27 cellular contexts compared by ENCODE assay signal in genomic region chr2:23509071-23509470, GRCh38.
"Had no signal": no experiment of that assay in that cellular context is flagged by ENCODE, and none has a peak within 500 bp of the region (broad histone marks: within the 10 kb centered on the region; RNA-seq: fewer than 3 reads in every experiment).

No MANE protein-coding gene starts in this region.

- H3K36me3 Mint-ChIP-seq: memory B cell, mesothelial cell of epicardium, naive B cell had no signal

- H3K36me3 ChIP-seq: colonic mucosa, esophagus squamous epithelium, gastroesophageal sphincter, heart left ventricle, left lung had no signal

- H3K27ac ChIP-seq: colonic mucosa, epithelial cell of prostate, esophagus squamous epithelium, gastroesophageal sphincter, hepatocyte, left lung had no signal

- H3K27me3 Mint-ChIP-seq: memory B cell had no signal

- H3K27me3 ChIP-seq: colonic mucosa, esophagus squamous epithelium, gastroesophageal sphincter, hepatocyte had no signal

- H3K9me3 ChIP-seq: colonic mucosa, esophagus squamous epithelium, gastroesophageal sphincter, heart left ventricle, left lung, mucosa of descending colon had no signal

- H3K27ac Mint-ChIP-seq: dendritic cell treated with granulocyte-macrophage colony-stimulating factor and Interleukin-4, amounts not matched to agents 40 ng/mL and 50 ng/mL, for 4 days; effector memory CD8-positive, alpha-beta T cell; endodermal cell; memory B cell; mesothelial cell of epicardium had no signal

- H3K79me2 ChIP-seq: hepatocyte had no signal

- H2AFZ ChIP-seq: hepatocyte had no signal

- FAIRE-seq: endometrium, islet of Langerhans, keratinocyte had no signal

- ATAC-seq: effector memory CD8-positive, alpha-beta T cell; esophagus mucosa; gastroesophageal sphincter; heart left ventricle; left cardiac atrium; left lung; left ventricle myocardium superior; mucosa of descending colon had no signal

- H3K4me3 ChIP-seq: colonic mucosa, esophagus squamous epithelium, gastroesophageal sphincter, heart left ventricle, hepatocyte, left lung, lung, mucosa of descending colon had no signal

- H3K4me3 Mint-ChIP-seq: dendritic cell treated with granulocyte-macrophage colony-stimulating factor and Interleukin-4, amounts not matched to agents 40 ng/mL and 50 ng/mL, for 4 days; effector memory CD8-positive, alpha-beta T cell; endodermal cell; memory B cell; mesothelial cell of epicardium; naive B cell had no signal

- H3K9me3 Mint-ChIP-seq: dendritic cell treated with granulocyte-macrophage colony-stimulating factor and Interleukin-4, amounts not matched to agents 40 ng/mL and 50 ng/mL, for 4 days; effector memory CD8-positive, alpha-beta T cell; endodermal cell; memory B cell; mesothelial cell of epicardium; naive B cell had no signal

- H3K4me1 Mint-ChIP-seq: naive B cell had no signal

- DNase-seq: colonic mucosa; cortex of kidney; effector CD8-positive, alpha-beta T cell; effector memory CD8-positive, alpha-beta T cell; endodermal cell; erythroblast; esophagus squamous epithelium; foreskin fibroblast; foreskin melanocyte; left cardiac atrium; left lung; left ventricle myocardium superior; mammary epithelial cell; naive B cell had no signal

- H3K4me2 ChIP-seq: hepatocyte had no signal
